Comparison of ENCODE assay signal across 22 cellular contexts in genomic region chr5:106985174-106985573, GRCh38.
DNase-seq lines count a peak whose midpoint lies in the region; ATAC-seq and TF ChIP-seq lines count a peak whose summit lies in the region.
"Had no signal": no experiment of that assay in that cellular context is flagged by ENCODE, and none has a peak within 500 bp of the region (broad histone marks: within the 10 kb centered on the region; RNA-seq: fewer than 3 reads in every experiment).

No MANE protein-coding gene starts in this region.

- no peaks in the 10 kb centered on the region for H3K27me3 Mint-ChIP-seq in H9 (ENCODE audit: low read depth)
- no peaks in the 10 kb centered on the region for H3K27me3 Mint-ChIP-seq in WTC11 (ENCODE audit: low read depth)
- peaks cover 0 to 6% (median 0%) of the 10 kb centered on the region in 5 donors for H3K27me3 Mint-ChIP-seq in naive thymus-derived CD4-positive, alpha-beta T cell
- H3K27me3 Mint-ChIP-seq: CD4-positive, CD25-positive, alpha-beta regulatory T cell; IgD-negative memory B cell had no signal

- H2BK15ac ChIP-seq in H9 (ENCODE audit: low read depth, low read length): no peak overlapping the region

- H3T11ph ChIP-seq in H9 (ENCODE audit: low read length): no peak overlapping the region

- H2AK5ac ChIP-seq in H9 (ENCODE audit: insufficient read length, low read length): no peak overlapping the region

- no peak overlapping the region for H2BK12ac ChIP-seq in H9 (ENCODE audit: insufficient read length, low read depth, low read length)

- no peak overlapping the region for H4K5ac ChIP-seq in H9 (ENCODE audit: insufficient read length, low read depth, low read length)

- peaks cover 5% of the 10 kb centered on the region for H3K4me1 ChIP-seq in H9 (ENCODE audit: insufficient read depth, low read length)
- peaks cover 39% of the 10 kb centered on the region for H3K4me1 ChIP-seq in iPS-18a (ENCODE audit: control insufficient read depth, low read depth, low read length)
- no peaks in the 10 kb centered on the region for H3K4me1 ChIP-seq in naive thymus-derived CD4-positive, alpha-beta T cell (ENCODE audit: control insufficient read depth in 2 of 2, insufficient read depth in 2 of 2, low read length in 2 of 2)
- H3K4me1 ChIP-seq: BE2C had no signal

- POLR2A ChIA-PET in WTC11 (lab: Charles Lee): no interaction called here
- POLR2A ChIA-PET in naive thymus-derived CD4-positive, alpha-beta T cell (lab: Charles Lee): no interaction called here

- intact Hi-C loops in naive thymus-derived CD4-positive, alpha-beta T cell (cut with micrococcal nuclease): no loop called here

- no peak overlapping the region for H4K91ac ChIP-seq in H9 (ENCODE audit: insufficient read length, low read depth, low read length)

- H3K4me3 ChIP-seq in iPS-18a (ENCODE audit: low read length): peak overlapping the region; percentile 51
- no peak overlapping the region for H3K4me3 ChIP-seq in naive thymus-derived CD4-positive, alpha-beta T cell (ENCODE audit: low read length)

- no peaks in the 10 kb centered on the region for H3K79me1 ChIP-seq in H9 (ENCODE audit: insufficient read depth, low read depth, low read length, poor library complexity, severe bottlenecking)

- H3K9ac ChIP-seq in H9 (ENCODE audit: extremely low read depth, insufficient read length, low read length): peak overlapping the region; percentile 22
- peak overlapping the region; percentile 37 for H3K9ac ChIP-seq in iPS-18a (ENCODE audit: low read length)

- no peaks in the 10 kb centered on the region; a peak in 1 of 5 replicates for H3K9me3 Mint-ChIP-seq in H9
- no peaks in the 10 kb centered on the region for H3K9me3 Mint-ChIP-seq in WTC11
- peaks cover 0 to 7% (median 2%) of the 10 kb centered on the region in 11 donors for H3K9me3 Mint-ChIP-seq in naive thymus-derived CD4-positive, alpha-beta T cell

- no peaks in the 10 kb centered on the region for H3K9me3 ChIP-seq in H9 (ENCODE audit: control insufficient read depth, low read depth, low read length)
- no peaks in the 10 kb centered on the region for H3K9me3 ChIP-seq in iPS-18a (ENCODE audit: control insufficient read depth, low read depth, low read length)
- H3K9me3 ChIP-seq in naive thymus-derived CD4-positive, alpha-beta T cell (ENCODE audit: control insufficient read depth in 2 of 3, low read length in 3 of 3): no peaks in the 10 kb centered on the region
- H3K9me3 ChIP-seq: BE2C had no signal

- in situ Hi-C loops in ACHN (cut with HindIII; ENCODE audit: low pct_ligation_motif_present, low pct_unique_long_range_greater_than_20kb, low sequenced_read_pairs): no loop called here

- no peaks in the 10 kb centered on the region for H3K27me3 ChIP-seq in H9 (ENCODE audit: insufficient read depth, low read length)
- no peaks in the 10 kb centered on the region for H3K27me3 ChIP-seq in iPS-18a (ENCODE audit: control insufficient read depth, insufficient read depth, low read length)
- no peaks in the 10 kb centered on the region for H3K27me3 ChIP-seq in naive thymus-derived CD4-positive, alpha-beta T cell (ENCODE audit: control insufficient read depth in 2 of 2, insufficient read depth in 2 of 2, low read length in 2 of 2)
- H3K27me3 ChIP-seq: BE2C had no signal

- CTCF ChIA-PET in WTC11 (lab: Charles Lee): no interaction called here
- CTCF ChIA-PET in naive thymus-derived CD4-positive, alpha-beta T cell (lab: Charles Lee): no interaction called here

- H3K36me3 Mint-ChIP-seq in H9 (ENCODE audit: insufficient read depth in 1 of 3, low read depth in 3 of 3): peaks cover 5 to 49% (median 41%) of the 10 kb centered on the region in 3 experiments; a peak in 6 of 7 replicates
- H3K36me3 Mint-ChIP-seq in WTC11: peaks cover 54% of the 10 kb centered on the region
- no peaks in the 10 kb centered on the region for H3K36me3 Mint-ChIP-seq in naive thymus-derived CD4-positive, alpha-beta T cell
- H3K36me3 Mint-ChIP-seq: CD4-positive, CD25-positive, alpha-beta regulatory T cell; CD8-positive, alpha-beta memory T cell; IgD-negative memory B cell had no signal

- WGBS in H9 (ENCODE audit: extremely low coverage, insufficient read length, low lambda C conversion rate): no CpG with 5 or more reads among the region's 6 CpGs

- H3K18ac ChIP-seq in H9 (ENCODE audit: insufficient read length, low read depth, low read length): no peak overlapping the region

- H3K36me3 ChIP-seq in iPS-18a (ENCODE audit: control insufficient read depth, low read depth, low read length): peaks cover 27% of the 10 kb centered on the region
- H3K36me3 ChIP-seq in naive thymus-derived CD4-positive, alpha-beta T cell (ENCODE audit: control insufficient read depth in 2 of 3, insufficient read depth in 3 of 3, low read length in 3 of 3): no peaks in the 10 kb centered on the region
- H3K36me3 ChIP-seq: BE2C had no signal

- no peaks in the 10 kb centered on the region for H4K20me1 ChIP-seq in H9 (ENCODE audit: control insufficient read depth, insufficient read depth, insufficient read length)

- no peaks in the 10 kb centered on the region for H3K23me2 ChIP-seq in H9 (ENCODE audit: insufficient read length, low read depth, low read length, poor library complexity, severe bottlenecking)

- H2BK20ac ChIP-seq in H9 (ENCODE audit: low read depth, low read length, poor library complexity, severe bottlenecking): no peak overlapping the region

- H2AFZ ChIP-seq in H9 (ENCODE audit: low read length): no peak overlapping the region

- DNase-seq in H9 (no peak), WTC11 (ENCODE audit: low spot score) (no peak), HPDE6-E6E7 (ENCODE audit: extremely low spot score) (no peak), ACHN (no peak)
- no peak for DNase-seq in naive thymus-derived CD4-positive, alpha-beta T cell
- DNase-seq in stimulated activated CD4-positive, alpha-beta T cell treated with anti-CD3 and anti-CD28 coated beads, Interleukin-15, amount 100 ng/mL, for 24 hours: no peak
- DNase-seq: BE2C; C1 segment of cervical spinal cord; CD4-positive, CD25-positive, alpha-beta regulatory T cell; CD8-positive, alpha-beta memory T cell; COR-L47; DMS 273 treated with DMSO at 0.1 percent for 48 hours; DMS53; DND-41; EL; HFFc6; Karpas-422; KBM-7 had no signal

- H3K27ac Mint-ChIP-seq in H9 (peak overlapping the region; percentile 72 to 88 (median 79); a peak in 4 of 7 replicates), WTC11 (peak overlapping the region; percentile 98)
- H3K27ac Mint-ChIP-seq in naive thymus-derived CD4-positive, alpha-beta T cell: no peak overlapping the region
- H3K27ac Mint-ChIP-seq: CD4-positive, CD25-positive, alpha-beta regulatory T cell; CD8-positive, alpha-beta memory T cell; HFFc6; IgD-negative memory B cell had no signal

- H3K79me2 ChIP-seq in H9 (ENCODE audit: insufficient read depth, low read length): peaks cover 9% of the 10 kb centered on the region; the same call in 1 of the 2 replicates

- H3K23ac ChIP-seq in H9 (ENCODE audit: insufficient read length, low read depth, low read length): no peak overlapping the region

- ATAC-seq in WTC11: no peak; the same call in 1 of the 2 replicates
- no peak for ATAC-seq in naive thymus-derived CD4-positive, alpha-beta T cell
- ATAC-seq: HCT116, HepG2 had no signal

- H2BK120ac ChIP-seq in H9 (ENCODE audit: low read depth, low read length, poor library complexity, severe bottlenecking): no peak overlapping the region

- H3K27ac ChIP-seq in H9 (ENCODE audit: insufficient read length, low read depth, low read length) (peak overlapping the region; percentile 63), iPS-18a (ENCODE audit: low read length) (peak overlapping the region; percentile 36)
- H3K27ac ChIP-seq in naive thymus-derived CD4-positive, alpha-beta T cell (ENCODE audit: low read depth, low read length): no peak overlapping the region

- H4K8ac ChIP-seq in H9 (replicated peaks; ENCODE audit: insufficient read length, low read depth, low read length): no peak overlapping the region

- H3K56ac ChIP-seq in H9 (ENCODE audit: insufficient read length, low read depth, low read length): no peak overlapping the region

- peaks cover 53 to 57% of the 10 kb centered on the region in 2 experiments for H3K4me1 Mint-ChIP-seq in H9
- H3K4me1 Mint-ChIP-seq in WTC11: peaks cover 53% of the 10 kb centered on the region
- no peaks in the 10 kb centered on the region for H3K4me1 Mint-ChIP-seq in naive thymus-derived CD4-positive, alpha-beta T cell
- H3K4me1 Mint-ChIP-seq: CD4-positive, CD25-positive, alpha-beta regulatory T cell; CD8-positive, alpha-beta memory T cell; IgD-negative memory B cell had no signal

- peak overlapping the region; percentile 62 for H3K4me2 ChIP-seq in H9 (ENCODE audit: insufficient read depth, insufficient read length, low read length)

- no peak overlapping the region for H3K4ac ChIP-seq in H9 (ENCODE audit: low read depth, low read length)

- no peak for TF ChIP-seq CTCF in H9 (conservative IDR thresholded peaks at IDR 0.05)
- no peak for TF ChIP-seq CTCF in WTC11 (IDR thresholded peaks at IDR 0.05)

- H2BK5ac ChIP-seq in H9 (ENCODE audit: insufficient read length, low read length): no peak overlapping the region

- H3K4me3 Mint-ChIP-seq in H9: peak overlapping the region; percentile 12 to 73; a peak in 4 of 5 replicates
- H3K4me3 Mint-ChIP-seq in WTC11: peak overlapping the region; percentile 95
- H3K4me3 Mint-ChIP-seq in naive thymus-derived CD4-positive, alpha-beta T cell: no peak overlapping the region
- H3K4me3 Mint-ChIP-seq: CD4-positive, CD25-positive, alpha-beta regulatory T cell; CD8-positive, alpha-beta memory T cell; HFFc6; IgD-negative memory B cell had no signal

- no peak overlapping the region for H3K14ac ChIP-seq in H9 (ENCODE audit: insufficient read depth, low read length)

TF ChIP-seq in WTC11, 78 proteins besides CTCF, POLR2A, EP300 and RAD21 (continues in another document):
- no peak for TF ChIP-seq ETV6 (CRISPR knock-in tag; IDR thresholded peaks at IDR 0.05)
- TF ChIP-seq OVOL2 (CRISPR knock-in tag; IDR thresholded peaks at IDR 0.05; ENCODE audit: borderline replicate concordance): no peak
- TF ChIP-seq, protein P1, sequence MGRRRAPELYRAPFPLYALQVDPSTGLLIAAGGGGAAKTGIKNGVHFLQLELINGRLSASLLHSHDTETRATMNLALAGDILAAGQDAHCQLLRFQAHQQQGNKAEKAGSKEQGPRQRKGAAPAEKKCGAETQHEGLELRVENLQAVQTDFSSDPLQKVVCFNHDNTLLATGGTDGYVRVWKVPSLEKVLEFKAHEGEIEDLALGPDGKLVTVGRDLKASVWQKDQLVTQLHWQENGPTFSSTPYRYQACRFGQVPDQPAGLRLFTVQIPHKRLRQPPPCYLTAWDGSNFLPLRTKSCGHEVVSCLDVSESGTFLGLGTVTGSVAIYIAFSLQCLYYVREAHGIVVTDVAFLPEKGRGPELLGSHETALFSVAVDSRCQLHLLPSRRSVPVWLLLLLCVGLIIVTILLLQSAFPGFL (CRISPR knock-in tag; IDR thresholded peaks at IDR 0.05; ENCODE audit: borderline replicate concordance): no peak
- TF ChIP-seq ZNF219 (CRISPR knock-in tag; IDR thresholded peaks at IDR 0.05; ENCODE audit: borderline replicate concordance): no peak
- no peak for TF ChIP-seq TCF7 (CRISPR knock-in tag; IDR thresholded peaks at IDR 0.05; ENCODE audit: low read depth)

Comparison
In these comparisons a context has a peak if more than half of its experiments do, and no peak if none do; other contexts are left out.
1. H3K27ac Mint-ChIP-seq: peak in H9 (3 of 3) and WTC11 (single experiment); none in naive thymus-derived CD4-positive, alpha-beta T cell (0 of 9).
2. H3K4me3 Mint-ChIP-seq: peak in H9 (2 of 2) and WTC11 (single experiment); none in naive thymus-derived CD4-positive, alpha-beta T cell (0 of 10).